ENCODE assay signal across 9 cellular contexts in genomic region chr17:59406808-59407381, GRCh38.
DNase-seq lines count a peak whose midpoint lies in the region; ATAC-seq, FAIRE-seq and TF ChIP-seq lines count a peak whose summit lies in the region.
"Had no signal": no experiment of that assay in that cellular context is flagged by ENCODE, and none has a peak within 500 bp of the region (broad histone marks: within the 10 kb centered on the region; RNA-seq: fewer than 3 reads in every experiment).

No MANE protein-coding gene starts in this region.

- H3K9ac ChIP-seq in K562 (ENCODE audit: insufficient read depth in 1 of 2, low read depth in 2 of 2, low read length in 2 of 2), result no peak overlapping the region
- peak overlapping the region; percentile 1 for H3K9ac ChIP-seq in mesenchymal stem cell (ENCODE audit: low read length)

- H3K4me3 Mint-ChIP-seq in activated T-cell treated with anti-CD3 and anti-CD28 coated beads, Interleukin-2, amount 50 U/mL, for 24 hours, result no peak overlapping the region
- no peak overlapping the region for H3K4me3 Mint-ChIP-seq in activated naive CD4-positive, alpha-beta T cell treated with anti-CD3 and anti-CD28 coated beads for 36 hours

- H3K4me3 ChIP-seq in K562, result no peak overlapping the region
- no peak overlapping the region for H3K4me3 ChIP-seq in mesenchymal stem cell (ENCODE audit: insufficient read depth in 1 of 2, low read depth in 1 of 2, low read length in 2 of 2)

- H2AK5ac ChIP-seq in mesenchymal stem cell (ENCODE audit: low read length, severe bottlenecking), result no peak overlapping the region

- peak overlapping the region; percentile 26 for H2BK5ac ChIP-seq in mesenchymal stem cell (ENCODE audit: low read depth, low read length, poor library complexity, severe bottlenecking)

- H3K79me2 ChIP-seq in K562 (ENCODE audit: control insufficient read depth, insufficient read depth, low read length), result no peaks in the 10 kb centered on the region

- no peak overlapping the region for H4K8ac ChIP-seq in mesenchymal stem cell (ENCODE audit: low read length)

- no peak for TF ChIP-seq RAD21 in K562 (CRISPR knock-in tag; conservative IDR thresholded peaks at IDR 0.05 in 1 of 2, IDR thresholded peaks at IDR 0.05 in 1 of 2)

- no peak overlapping the region for H3K27ac Mint-ChIP-seq in activated T-cell treated with anti-CD3 and anti-CD28 coated beads, Interleukin-2, amount 50 U/mL, for 24 hours
- no peak overlapping the region for H3K27ac Mint-ChIP-seq in activated naive CD4-positive, alpha-beta T cell treated with anti-CD3 and anti-CD28 coated beads for 36 hours

- TF ChIP-seq EP300 in K562 (IDR thresholded peaks at IDR 0.05; ENCODE audit: low read length), result no peak

- H3K4me1 Mint-ChIP-seq in activated T-cell treated with anti-CD3 and anti-CD28 coated beads, Interleukin-2, amount 50 U/mL, for 24 hours (ENCODE audit: low read depth), result no peaks in the 10 kb centered on the region
- no peaks in the 10 kb centered on the region for H3K4me1 Mint-ChIP-seq in activated naive CD4-positive, alpha-beta T cell treated with anti-CD3 and anti-CD28 coated beads for 36 hours (ENCODE audit: low read depth)

- H3K36me3 Mint-ChIP-seq in activated T-cell treated with anti-CD3 and anti-CD28 coated beads, Interleukin-2, amount 50 U/mL, for 24 hours (ENCODE audit: low read depth), result peaks cover 1% of the 10 kb centered on the region
- no peaks in the 10 kb centered on the region for H3K36me3 Mint-ChIP-seq in activated naive CD4-positive, alpha-beta T cell treated with anti-CD3 and anti-CD28 coated beads for 36 hours (ENCODE audit: low read depth)

- no peak overlapping the region for H2BK120ac ChIP-seq in mesenchymal stem cell (ENCODE audit: low read depth, low read length)

- intact Hi-C loops in K562 (cut with micrococcal nuclease), result no loop called here
- intact Hi-C loops in activated naive CD4-positive, alpha-beta T cell treated with anti-CD3 and anti-CD28 coated beads for 36 hours (cut with micrococcal nuclease), result no loop called here

- no peaks in the 10 kb centered on the region; the same call in 1 of the 2 replicates for H3K9me3 ChIP-seq in K562 (replicated peaks; ENCODE audit: control insufficient read depth, insufficient read depth, low read depth, low read length)
- H3K9me3 ChIP-seq in mesenchymal stem cell (ENCODE audit: control insufficient read depth, low read length), result peaks cover 12% of the 10 kb centered on the region

- no peak for TF ChIP-seq CTCF in K562 (IDR thresholded peaks at IDR 0.05 in 2 of 3, conservative IDR thresholded peaks at IDR 0.05 in 1 of 3; ENCODE audit: insufficient read depth in 2 of 3, low read depth in 1 of 3, low read length in 3 of 3)

- no TSS peak for BruUV-seq in K562 (replicated peaks; lab: Mats Ljungman, UMichigan)

- CTCF ChIA-PET in K562 (lab: Yijun Ruan, JAX; ENCODE audit: low intra/inter-chr PET ratio), result no interaction called here
- CTCF ChIA-PET in activated naive CD4-positive, alpha-beta T cell treated with anti-CD3 and anti-CD28 coated beads for 36 hours (lab: Charles Lee), result no interaction called here

- peaks cover 6% of the 10 kb centered on the region for H3K9me3 Mint-ChIP-seq in activated T-cell treated with anti-CD3 and anti-CD28 coated beads, Interleukin-2, amount 50 U/mL, for 24 hours
- H3K9me3 Mint-ChIP-seq in activated naive CD4-positive, alpha-beta T cell treated with anti-CD3 and anti-CD28 coated beads for 36 hours, result no peaks in the 10 kb centered on the region

- no peak overlapping the region for H4K91ac ChIP-seq in mesenchymal stem cell (ENCODE audit: low read length)

- no peak overlapping the region for H3K4me2 ChIP-seq in K562 (ENCODE audit: insufficient read depth, low read length)
- peak overlapping the region; percentile 60 for H3K4me2 ChIP-seq in mesenchymal stem cell (ENCODE audit: low read length, poor library complexity, severe bottlenecking)

- H3K79me1 ChIP-seq in mesenchymal stem cell (replicated peaks; ENCODE audit: low read length, poor library complexity, severe bottlenecking), result no peaks in the 10 kb centered on the region

- no peaks in the 10 kb centered on the region for H3K9me1 ChIP-seq in K562 (ENCODE audit: control insufficient read depth, insufficient read depth, low read length)

- H3K14ac ChIP-seq in mesenchymal stem cell (ENCODE audit: low read length in 2 of 2), result no peak overlapping the region

- peaks cover 3 to 29% of the 10 kb centered on the region in 2 experiments; a peak in 4 of 5 replicates for H3K27me3 ChIP-seq in K562 (ENCODE audit: control insufficient read depth in 2 of 2, insufficient read depth in 2 of 2, low read length in 2 of 2)
- no peaks in the 10 kb centered on the region for H3K27me3 ChIP-seq in mesenchymal stem cell (ENCODE audit: control insufficient read depth in 1 of 2, insufficient read depth in 1 of 2, low read length in 2 of 2)

- no peak for ATAC-seq in K562
- ATAC-seq in HG02970 (IDR thresholded peaks at IDR 0.05; ENCODE audit: low FRiP score, unreplicated experiment), result no peak

- no peak overlapping the region for H3K4ac ChIP-seq in mesenchymal stem cell (ENCODE audit: low read depth in 1 of 2, low read length in 2 of 2)

- TF ChIP-seq POLR2A in K562 (conservative IDR thresholded peaks at IDR 0.05), result no peak

- no peak overlapping the region for H3K27ac ChIP-seq in K562 (ENCODE audit: extremely low read depth, low read depth, low read length)
- peak overlapping the region; percentile 80 for H3K27ac ChIP-seq in mesenchymal stem cell (ENCODE audit: low read length, poor library complexity, severe bottlenecking)

- WGBS in K562 (ENCODE audit: insufficient coverage, low coverage, missing lambda C conversion rate), result 1% methylated on average over 7 of the region's 7 CpGs
- WGBS in mesenchymal stem cell, result 83% methylated on average over 7 of the region's 7 CpGs

- no peaks in the 10 kb centered on the region for H3K4me1 ChIP-seq in K562 (replicated peaks in 1 of 2; ENCODE audit: control insufficient read depth in 2 of 2, insufficient read depth in 2 of 2, low read length in 2 of 2)
- peaks cover 11% of the 10 kb centered on the region for H3K4me1 ChIP-seq in mesenchymal stem cell (ENCODE audit: control insufficient read depth, insufficient read depth, low read depth, low read length)

- H4K20me1 ChIP-seq in K562 (replicated peaks; ENCODE audit: control insufficient read depth, insufficient read depth, low read length), result no peaks in the 10 kb centered on the region

- H3K18ac ChIP-seq in mesenchymal stem cell (ENCODE audit: low read depth in 1 of 2, low read length in 2 of 2), result no peak overlapping the region

- no peak overlapping the region for H2BK12ac ChIP-seq in mesenchymal stem cell (ENCODE audit: low read length in 2 of 2)

- H3K36me3 ChIP-seq in K562 (ENCODE audit: control insufficient read depth, insufficient read depth, low read length) (no peaks in the 10 kb centered on the region), mesenchymal stem cell (ENCODE audit: control insufficient read depth in 1 of 2, insufficient read depth in 2 of 2, low read depth in 1 of 2, low read length in 2 of 2) (peaks cover 3 to 20% of the 10 kb centered on the region in 2 experiments)

- H2AFZ ChIP-seq in K562 (ENCODE audit: low read depth, low read length), result no peak overlapping the region
- no peak overlapping the region for H2AFZ ChIP-seq in mesenchymal stem cell (ENCODE audit: low read depth, low read length)

- H2BK15ac ChIP-seq in mesenchymal stem cell (ENCODE audit: low read depth, poor library complexity, severe bottlenecking), result no peak overlapping the region

- H3K23ac ChIP-seq in mesenchymal stem cell (ENCODE audit: low read length in 2 of 2), result no peak overlapping the region

- POLR2A ChIA-PET in K562 (lab: Yijun Ruan, JAX), result no interaction called here

- FAIRE-seq in K562 (lab: Jason Lieb, UNC), result no peak

- peak; percentile 62 for DNase-seq in AG08396 (ENCODE audit: low spot score)
- DNase-seq in NCI-H1436 treated with DMSO at 0.1 percent for 48 hours (lab: John Stamatoyannopoulos, UW), result peak; percentile 31
- DNase-seq in K562 (ENCODE audit: extremely low read depth in 1 of 4, low spot score in 3 of 4), result no peak
- peak; percentile 41 for DNase-seq in mesenchymal stem cell
- DNase-seq in NOMO-1 (lab: John Stamatoyannopoulos, UW; ENCODE audit: unreplicated experiment in 2 of 2), result no peak
- DNase-seq in activated T-cell treated with anti-CD3 and anti-CD28 coated beads, Interleukin-2, amount 50 U/mL, for 24 hours, result no peak
- DNase-seq in activated naive CD4-positive, alpha-beta T cell treated with anti-CD3 and anti-CD28 coated beads for 36 hours, result no peak
- DNase-seq: T-helper 1 cell had no signal

- no peaks in the 10 kb centered on the region for H3K27me3 Mint-ChIP-seq in activated T-cell treated with anti-CD3 and anti-CD28 coated beads, Interleukin-2, amount 50 U/mL, for 24 hours
- H3K27me3 Mint-ChIP-seq in activated naive CD4-positive, alpha-beta T cell treated with anti-CD3 and anti-CD28 coated beads for 36 hours (ENCODE audit: low read depth), result no peaks in the 10 kb centered on the region

- in situ Hi-C loops in K562 (cut with MboI), result no loop called here

TF ChIP-seq in K562, 482 proteins besides CTCF, POLR2A, EP300 and RAD21:
- TF ChIP-seq RFX1 (IDR thresholded peaks at IDR 0.05), result peak; percentile 65
- TF ChIP-seq MEIS2 (IDR thresholded peaks at IDR 0.05; ENCODE audit: partially characterized antibody), result no peak
- TF ChIP-seq ZBTB11 (CRISPR knock-in tag; IDR thresholded peaks at IDR 0.05), result no peak

Comparison
In these comparisons a context has a peak if more than half of its experiments do, and no peak if none do; other contexts are left out.
1. DNase-seq: peak in AG08396 (single experiment), NCI-H1436 treated with DMSO at 0.1 percent for 48 hours (single experiment) and mesenchymal stem cell (single experiment); none in K562 (0 of 4), NOMO-1 (0 of 2), activated T-cell treated with anti-CD3 and anti-CD28 coated beads, Interleukin-2, amount 50 U/mL, for 24 hours (single experiment) and activated naive CD4-positive, alpha-beta T cell treated with anti-CD3 and anti-CD28 coated beads for 36 hours (single experiment).